In genomic region chr3:88150371-88150770, GRCh38 we compare ENCODE assay signal across 8 cellular contexts. TPM values are rescaled to one million over a fixed set of nuclear protein-coding genes. Genes with fewer than 3 reads are reported as not detected.
DNase-seq lines count a peak whose midpoint lies in the region; ATAC-seq and TF ChIP-seq lines count a peak whose summit lies in the region.

No MANE protein-coding gene starts in this region.

- H3K4me2 ChIP-seq in IMR-90 (ENCODE audit: low read depth, low read length) = peak overlapping the region; percentile 98

- no peak overlapping the region for H4K91ac ChIP-seq in IMR-90 (ENCODE audit: insufficient read depth, low read depth, low read length)

- no peak overlapping the region for H2BK20ac ChIP-seq in IMR-90 (ENCODE audit: low read depth, low read length)

- peak overlapping the region; percentile 45; the same call in 1 of the 2 replicates for H2BK120ac ChIP-seq in IMR-90 (ENCODE audit: low read depth, low read length)

- peaks cover 8% of the 10 kb centered on the region for H3K36me3 ChIP-seq in IMR-90 (ENCODE audit: control insufficient read depth, insufficient read depth, low read length)

- H3K9me3 ChIP-seq in IMR-90 (ENCODE audit: control insufficient read depth, insufficient read depth, low read length) = no peaks in the 10 kb centered on the region
- H3K9me3 ChIP-seq in right cardiac atrium (ENCODE audit: control insufficient read depth, low read length) = no peaks in the 10 kb centered on the region

- CTCF ChIA-PET in Calu3 (lab: Charles Lee) (no interaction called here), IMR-90 (lab: Yijun Ruan, JAX) (interaction anchor here (0.6 kb wide), 2 partner anchors 91 to 132 kb away, joined by 3 to 6 read pairs; partner anchors contain the start of gene ZNF654)

- H4K5ac ChIP-seq in IMR-90 (ENCODE audit: low read depth, low read length) = peak overlapping the region; percentile 87

- dilution Hi-C loops in IMR-90 (cut with HindIII; ENCODE audit: low sequenced_read_pairs, unreplicated experiment) = no loop called here

- peaks cover 28% of the 10 kb centered on the region for H3K4me1 Mint-ChIP-seq in Calu3 (ENCODE audit: low read depth, unreplicated experiment)
- peaks cover 26% of the 10 kb centered on the region for H3K4me1 Mint-ChIP-seq in activated T-cell treated with anti-CD3 and anti-CD28 coated beads, Interleukin-2, amount 50 U/mL, for 4 hours (ENCODE audit: low read depth)

- BruUV-seq in Calu3 (replicated peaks; lab: Mats Ljungman, UMichigan) (TSS peak; percentile 63), IMR-90 (replicated peaks; lab: Mats Ljungman, UMichigan) (no TSS peak)

- in situ Hi-C loops in IMR-90 (cut with MboI; ENCODE audit: low sequenced_read_pairs) = no loop called here

- H2AK5ac ChIP-seq in IMR-90 (ENCODE audit: low read depth, low read length) = 0 out of 2 replicates have a peak overlapping the region, but pooled peaks have one; percentile 41

- no peaks in the 10 kb centered on the region for H3K9me3 Mint-ChIP-seq in Calu3 (ENCODE audit: low read depth, unreplicated experiment)
- no peaks in the 10 kb centered on the region for H3K9me3 Mint-ChIP-seq in activated T-cell treated with anti-CD3 and anti-CD28 coated beads, Interleukin-2, amount 50 U/mL, for 4 hours

- H4K8ac ChIP-seq in IMR-90 (ENCODE audit: low read depth in 2 of 2, low read length in 2 of 2) = peak overlapping the region; percentile 92 to 95; a peak in 2 of 4 replicates

- H3K27me3 Mint-ChIP-seq in Calu3 (ENCODE audit: unreplicated experiment) = no peaks in the 10 kb centered on the region
- H3K27me3 Mint-ChIP-seq in activated T-cell treated with anti-CD3 and anti-CD28 coated beads, Interleukin-2, amount 50 U/mL, for 4 hours (ENCODE audit: low read depth) = no peaks in the 10 kb centered on the region

- TF ChIP-seq RAD21 in IMR-90 (IDR thresholded peaks at IDR 0.05; ENCODE audit: low read length) = no peak

- H2BK5ac ChIP-seq in IMR-90 (ENCODE audit: low read depth, low read length, poor library complexity, severe bottlenecking) = peak overlapping the region; percentile 77

- peak overlapping the region; percentile 80 for H3K27ac ChIP-seq in IMR-90 (ENCODE audit: insufficient read depth, low read length)
- peak overlapping the region; percentile 92 for H3K27ac ChIP-seq in right cardiac atrium (ENCODE audit: low read length)

- H2BK15ac ChIP-seq in IMR-90 (ENCODE audit: low read depth, low read length) = no peak overlapping the region

- H2AFZ ChIP-seq in IMR-90 (replicated peaks; ENCODE audit: low read length, poor library complexity) = peak overlapping the region; percentile 98

- peak overlapping the region; percentile 99 for H3K4me3 ChIP-seq in IMR-90 (ENCODE audit: insufficient read depth, low read depth, low read length)
- H3K4me3 ChIP-seq in right cardiac atrium (ENCODE audit: low read length) = peak overlapping the region; percentile 91
- peak overlapping the region; percentile 98 for H3K4me3 ChIP-seq in skeletal muscle cell (ENCODE audit: low read depth, low read length)

- POLR2A ChIA-PET in IMR-90 (lab: Charles Lee; ENCODE audit: unreplicated experiment) = no interaction called here

- H3K9ac ChIP-seq in IMR-90 (ENCODE audit: low read depth, low read length) = peak overlapping the region; percentile 83

- H3K23ac ChIP-seq in IMR-90 (ENCODE audit: low read depth, low read length) = no peak overlapping the region; the same call in 1 of the 2 replicates

- no peaks in the 10 kb centered on the region for H3K9me1 ChIP-seq in IMR-90 (ENCODE audit: insufficient read depth, low read length)

- 0% methylated on average over 1 of the region's 8 CpGs; no CpG with 5 or more reads in 1 of the 2 experiments for WGBS in IMR-90 (ENCODE audit: extremely low coverage in 2 of 2, insufficient read length in 1 of 2), 2 experiments
- WGBS in right cardiac atrium = 1% methylated on average over 8 of the region's 8 CpGs

- H3K4ac ChIP-seq in IMR-90 (ENCODE audit: low read depth, low read length) = peak overlapping the region; percentile 94; the same call in 1 of the 2 replicates

- no peak for DNase-seq in Calu3
- DNase-seq in IMR-90 = no peak
- no peak for DNase-seq in activated T-cell treated with anti-CD3 and anti-CD28 coated beads, Interleukin-2, amount 50 U/mL, for 4 hours
- DNase-seq in right cardiac atrium = no peak
- DNase-seq in skeletal muscle cell (ENCODE audit: low read depth) = no peak
- DNase-seq in activated CD4-positive, CD25-positive, alpha-beta regulatory T cell treated with anti-CD3 and anti-CD28 coated beads, Interleukin-2, amount 50 U/mL, for 72 hours = no peak
- no peak for DNase-seq in left lobe of liver (ENCODE audit: low spot score)

- peaks cover 8 to 28% of the 10 kb centered on the region in 2 experiments; a peak in 3 of 4 replicates for H3K79me1 ChIP-seq in IMR-90 (ENCODE audit: low read depth in 1 of 2, low read length in 2 of 2)

- peak overlapping the region; percentile 91 for H2AK9ac ChIP-seq in IMR-90 (replicated peaks; ENCODE audit: low read depth, low read length, poor library complexity)

- no peaks in the 10 kb centered on the region for H3K27me3 ChIP-seq in IMR-90 (ENCODE audit: control insufficient read depth, insufficient read depth, low read length)
- no peaks in the 10 kb centered on the region for H3K27me3 ChIP-seq in right cardiac atrium (ENCODE audit: control insufficient read depth, insufficient read depth)

- H3K4me1 ChIP-seq in IMR-90 (ENCODE audit: control insufficient read depth, insufficient read depth, low read length) (no peaks in the 10 kb centered on the region), right cardiac atrium (ENCODE audit: control insufficient read depth, insufficient read depth, low read length) (no peaks in the 10 kb centered on the region)

- peak overlapping the region; percentile 96; the same call in 1 of the 2 replicates for H3K56ac ChIP-seq in IMR-90 (ENCODE audit: extremely low read depth, insufficient read depth, low read length)

- intact Hi-C loops in Calu3 (cut with micrococcal nuclease; ENCODE audit: unreplicated experiment) = no loop called here
- intact Hi-C loops in IMR-90 (cut with micrococcal nuclease) = no loop called here
- intact Hi-C loops in right cardiac atrium (cut with DNase I) = loop anchor here in 1 of 4 donors (5.0 kb wide), 1 partner anchor 93 kb away; the partner anchor contains the start of genes CGGBP1 and ZNF654

- no peak overlapping the region for H3K18ac ChIP-seq in IMR-90 (ENCODE audit: low read depth, low read length)

- H3K36me3 Mint-ChIP-seq in Calu3 (ENCODE audit: insufficient read depth, unreplicated experiment) = peaks cover 34% of the 10 kb centered on the region
- H3K36me3 Mint-ChIP-seq in activated T-cell treated with anti-CD3 and anti-CD28 coated beads, Interleukin-2, amount 50 U/mL, for 4 hours (ENCODE audit: insufficient read depth) = peaks cover 7% of the 10 kb centered on the region

- H3K14ac ChIP-seq in IMR-90 (replicated peaks; ENCODE audit: low read depth, low read length) = peak overlapping the region; percentile 88

- TF ChIP-seq CTCF in Calu3 (IDR thresholded peaks at IDR 0.05; ENCODE audit: unreplicated experiment) = no peak
- TF ChIP-seq CTCF in IMR-90 (conservative IDR thresholded peaks at IDR 0.05; ENCODE audit: low read depth, low read length) = no peak

- H4K20me1 ChIP-seq in IMR-90 (ENCODE audit: insufficient read depth, low read length) = no peaks in the 10 kb centered on the region

- peak overlapping the region; percentile 92 for H3K27ac Mint-ChIP-seq in Calu3 (ENCODE audit: unreplicated experiment)

- ATAC-seq in GM21381 (IDR thresholded peaks at IDR 0.05; ENCODE audit: unreplicated experiment) (peak; percentile 21), IMR-90 (ENCODE audit: low read depth) (no peak), right cardiac atrium (no peak), left lobe of liver (no peak)
- ATAC-seq in activated T-cell treated with anti-CD3 and anti-CD28 coated beads, Interleukin-2, amount 50 U/mL, for 4 hours = no peak

- TF ChIP-seq POLR2A in IMR-90 (IDR thresholded peaks at IDR 0.05; ENCODE audit: low read depth, low read length) = no peak

- peak overlapping the region; percentile 86 for H3K4me3 Mint-ChIP-seq in Calu3 (ENCODE audit: low read depth, unreplicated experiment)
- peak overlapping the region; percentile 96 for H3K4me3 Mint-ChIP-seq in activated T-cell treated with anti-CD3 and anti-CD28 coated beads, Interleukin-2, amount 50 U/mL, for 4 hours

TF ChIP-seq in IMR-90, 13 proteins besides CTCF, POLR2A, EP300 and RAD21:
- TF ChIP-seq MXI1 (IDR thresholded peaks at IDR 0.05; ENCODE audit: borderline replicate concordance, low read depth, low read length) (0 out of 2 replicates have a peak, but pooled peaks have one; percentile 9), USF2 (IDR thresholded peaks at IDR 0.05; ENCODE audit: low read depth, low read length) (no peak)

RNA-seq across cellular contexts. Expression of gene C3orf38, which starts 0.6 kb away (rescaled TPM):
- total RNA-seq in Calu3 (2022) (21.6 and 23.7 TPM in 2 replicates), IMR-90 (2012; rRNA removed) (16.7 and 27.8 TPM in 2 replicates), right cardiac atrium (10 to 100 TPM; 17.7 to 22.4 (median 18.7) TPM), left lobe of liver (7.0 TPM)
- polyA plus RNA-seq in IMR-90 (2012; rRNA removed) (9.2 and 11.1 TPM in 2 replicates), right cardiac atrium (7.7 TPM)
- 1.7 and 1.9 TPM in 2 replicates for polyA plus RNA-seq in IMR-90 (2012; cell fraction: cytosol; rRNA removed)
- 0.69 and 2.5 TPM in 2 replicates for polyA plus RNA-seq in IMR-90 (2012; cell fraction: nucleus; rRNA removed; ENCODE audit: low replicate concordance)
- 10 to 100 TPM; 18.3 to 25.4 (median 23.8) TPM for total RNA-seq in activated T-cell treated with anti-CD3 and anti-CD28 coated beads, Interleukin-2, amount 50 U/mL, for 4 hours
